Comparison of ENCODE assay signal across 18 cellular contexts in the genomic region with DNA sequence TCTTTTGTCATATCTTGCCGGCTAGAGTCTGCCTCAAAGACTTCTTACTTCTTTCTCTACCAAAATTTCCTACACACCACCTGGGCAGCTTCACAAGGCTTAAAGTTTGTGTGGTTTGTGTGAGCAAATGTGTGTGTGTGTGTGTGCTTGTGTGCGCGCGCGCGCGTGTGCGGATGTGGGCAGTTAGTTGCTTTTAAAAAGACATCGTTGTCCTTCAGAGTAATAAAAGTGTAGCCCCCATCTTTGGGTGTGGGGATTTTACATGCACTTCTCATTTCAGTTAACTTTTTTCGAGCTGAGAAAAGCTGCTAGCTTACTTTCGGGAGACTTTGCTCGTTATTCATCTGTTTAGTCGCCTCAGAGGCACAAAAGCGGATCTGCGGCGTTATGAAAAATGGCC. TPM values are rescaled to one million over a fixed set of nuclear protein-coding genes. Genes with fewer than 3 reads are reported as not detected.
DNase-seq lines count a peak whose midpoint lies in the region; FAIRE-seq lines count a peak whose summit lies in the region.
"Had no signal": no experiment of that assay in that cellular context is flagged by ENCODE, and none has a peak within 500 bp of the region (broad histone marks: within the 10 kb centered on the region; RNA-seq: fewer than 3 reads in every experiment).

No MANE protein-coding gene starts in this region.

- no peak overlapping the region for H3K4ac ChIP-seq in mesenchymal stem cell (ENCODE audit: low read depth in 1 of 2, low read length in 2 of 2)

- H3K4me3 ChIP-seq in MG63 (peak overlapping the region; percentile 31), mesenchymal stem cell (ENCODE audit: insufficient read depth in 1 of 2, low read depth in 1 of 2, low read length in 2 of 2) (peak overlapping the region in 1 of 2 experiments; percentile 30), skeletal muscle satellite cell (ENCODE audit: low read length) (no peak overlapping the region)
- H3K4me3 ChIP-seq in effector memory CD4-positive, alpha-beta T cell (ENCODE audit: insufficient read depth, low read depth, low read length, poor library complexity, severe bottlenecking), result no peak overlapping the region
- H3K4me3 ChIP-seq: Peyer's patch, SJSA1 had no signal

- H3K27me3 ChIP-seq in MG63 (peaks cover 5% of the 10 kb centered on the region), mesenchymal stem cell (ENCODE audit: control insufficient read depth in 1 of 2, insufficient read depth in 1 of 2, low read length in 2 of 2) (peaks cover 85 to 99% of the 10 kb centered on the region in 2 experiments), skeletal muscle satellite cell (ENCODE audit: control insufficient read depth, insufficient read depth, low read length) (peaks cover 76% of the 10 kb centered on the region)
- H3K27me3 ChIP-seq in effector memory CD4-positive, alpha-beta T cell (replicated peaks; ENCODE audit: control insufficient read depth, insufficient read depth, low read length, poor library complexity, severe bottlenecking), result peaks cover 7% of the 10 kb centered on the region
- H3K27me3 ChIP-seq: SJSA1 had no signal

- H3K4me2 ChIP-seq in mesenchymal stem cell (ENCODE audit: low read length, poor library complexity, severe bottlenecking), result peak overlapping the region; percentile 4
- H3K4me2 ChIP-seq in skeletal muscle satellite cell (ENCODE audit: low read length), result peak overlapping the region; percentile 21
- H3K4me2 ChIP-seq: BLaER1 had no signal

- H3K4me1 ChIP-seq in mesenchymal stem cell (ENCODE audit: control insufficient read depth, insufficient read depth, low read depth, low read length), result peaks cover 3% of the 10 kb centered on the region
- no peaks in the 10 kb centered on the region for H3K4me1 ChIP-seq in skeletal muscle satellite cell (ENCODE audit: control insufficient read depth, insufficient read depth, low read length)
- no peaks in the 10 kb centered on the region for H3K4me1 ChIP-seq in effector memory CD4-positive, alpha-beta T cell (ENCODE audit: control insufficient read depth, insufficient read depth, low read length, poor library complexity, severe bottlenecking)
- H3K4me1 ChIP-seq: BLaER1, Peyer's patch, SJSA1 had no signal

- no peak overlapping the region for H2AFZ ChIP-seq in mesenchymal stem cell (ENCODE audit: low read depth, low read length)

- H2BK12ac ChIP-seq in mesenchymal stem cell (ENCODE audit: low read length in 2 of 2), result no peak overlapping the region

- no peak for FAIRE-seq in GM19239 (lab: Jason Lieb, UNC)

- H2BK120ac ChIP-seq in mesenchymal stem cell (ENCODE audit: low read depth, low read length), result no peak overlapping the region

- H3K9ac ChIP-seq in mesenchymal stem cell (ENCODE audit: low read length) (no peak overlapping the region), skeletal muscle satellite cell (ENCODE audit: low read depth, low read length) (no peak overlapping the region)
- H3K9ac ChIP-seq: BLaER1 had no signal

- H3K9me3 ChIP-seq in MG63, result no peaks in the 10 kb centered on the region
- peaks cover 8% of the 10 kb centered on the region for H3K9me3 ChIP-seq in mesenchymal stem cell (ENCODE audit: control insufficient read depth, low read length)
- peaks cover 5% of the 10 kb centered on the region for H3K9me3 ChIP-seq in skeletal muscle satellite cell (replicated peaks; ENCODE audit: low read length)
- H3K9me3 ChIP-seq in effector memory CD4-positive, alpha-beta T cell (ENCODE audit: control insufficient read depth, low read length), result no peaks in the 10 kb centered on the region
- H3K9me3 ChIP-seq: Peyer's patch, SJSA1 had no signal

- no peak overlapping the region for H2BK5ac ChIP-seq in mesenchymal stem cell (ENCODE audit: low read depth, low read length, poor library complexity, severe bottlenecking)

- 2% methylated on average over 16 of the region's 16 CpGs for WGBS in mesenchymal stem cell

- no peak overlapping the region for H4K8ac ChIP-seq in mesenchymal stem cell (ENCODE audit: low read length)

- no peak overlapping the region for H2AK5ac ChIP-seq in mesenchymal stem cell (ENCODE audit: low read length, severe bottlenecking)

- no peaks in the 10 kb centered on the region for H3K36me3 ChIP-seq in MG63
- no peaks in the 10 kb centered on the region for H3K36me3 ChIP-seq in mesenchymal stem cell (ENCODE audit: control insufficient read depth in 1 of 2, insufficient read depth in 2 of 2, low read depth in 1 of 2, low read length in 2 of 2)
- no peaks in the 10 kb centered on the region for H3K36me3 ChIP-seq in skeletal muscle satellite cell (ENCODE audit: insufficient read depth, low read length)
- H3K36me3 ChIP-seq in effector memory CD4-positive, alpha-beta T cell (ENCODE audit: control insufficient read depth, insufficient read depth, low read length), result no peaks in the 10 kb centered on the region
- H3K36me3 ChIP-seq: BLaER1, Peyer's patch, SJSA1 had no signal

- H3K27ac ChIP-seq in mesenchymal stem cell (ENCODE audit: low read length, poor library complexity, severe bottlenecking), result no peak overlapping the region
- no peak overlapping the region for H3K27ac ChIP-seq in effector memory CD4-positive, alpha-beta T cell (ENCODE audit: insufficient read depth, low read length, poor library complexity, severe bottlenecking)
- H3K27ac ChIP-seq: BLaER1, Peyer's patch, SJSA1 had no signal

- no peak for DNase-seq in MG63
- DNase-seq in cerebellar cortex (ENCODE audit: low spot score), result peak; percentile 48
- no peak for DNase-seq in mesenchymal stem cell
- DNase-seq in GM19240 (ENCODE audit: insufficient read length, low spot score), result no peak
- DNase-seq in anterior cingulate cortex (lab: John Stamatoyannopoulos, UW), result no peak
- no peak for DNase-seq in effector memory CD4-positive, alpha-beta T cell
- no peak for DNase-seq in GM19239 (ENCODE audit: insufficient read length, low spot score)
- DNase-seq: Calu3; CD4-positive, alpha-beta memory T cell; HCEC 1CT; Kasumi-1; NCI-H1694; NK-92 treated with Interleukin-12 subunit alpha and Interleukin-12 subunit beta, amount 100 ng/mL, for 24 hours; Peyer's patch had no signal

- H3K18ac ChIP-seq in mesenchymal stem cell (ENCODE audit: low read depth in 1 of 2, low read length in 2 of 2), result no peak overlapping the region

- H3K14ac ChIP-seq in mesenchymal stem cell (ENCODE audit: low read length in 2 of 2), result no peak overlapping the region

- no peak overlapping the region for H3K23ac ChIP-seq in mesenchymal stem cell (ENCODE audit: low read length in 2 of 2)

- H2BK15ac ChIP-seq in mesenchymal stem cell (ENCODE audit: low read depth, poor library complexity, severe bottlenecking), result no peak overlapping the region

- no peaks in the 10 kb centered on the region for H3K79me1 ChIP-seq in mesenchymal stem cell (replicated peaks; ENCODE audit: low read length, poor library complexity, severe bottlenecking)

- no peak overlapping the region for H4K91ac ChIP-seq in mesenchymal stem cell (ENCODE audit: low read length)

RNA-seq across cellular contexts. Expression of a gene that starts 36.0 kb away (rescaled TPM):
- total RNA-seq in MG63 (2014; rRNA removed; shearing (Covaris generic); ENCODE audit: low replicate concordance), result 1.5 and 2.2 TPM in 2 replicates
- polyA plus RNA-seq in mesenchymal stem cell (2013, experiment 1 of 2), result not detected
- not detected for polyA plus RNA-seq in mesenchymal stem cell (2013, experiment 2 of 2)
- 0.44 TPM in 1 of 2 replicates, not detected in the other for total RNA-seq in skeletal muscle satellite cell (2012; rRNA removed)
- total RNA-seq: Calu3; CD4-positive, alpha-beta memory T cell; NCI-H460; Peyer's patch had no signal
- polyA plus RNA-seq: CD4-positive, alpha-beta memory T cell had no signal

RNA-seq across cellular contexts. Expression of a gene that starts 38.8 kb away (rescaled TPM):
- total RNA-seq in MG63 (2014; rRNA removed; shearing (Covaris generic); ENCODE audit: low replicate concordance), result 24.3 and 31.9 TPM in 2 replicates
- 0.17 TPM for polyA plus RNA-seq in mesenchymal stem cell (2013, experiment 1 of 2)
- 0.14 TPM for polyA plus RNA-seq in mesenchymal stem cell (2013, experiment 2 of 2)
- total RNA-seq in skeletal muscle satellite cell (2012; rRNA removed), result under 0.01 and 1.1 TPM in 2 replicates
- total RNA-seq: Calu3; CD4-positive, alpha-beta memory T cell; NCI-H460 had no signal
- polyA plus RNA-seq: CD4-positive, alpha-beta memory T cell had no signal
